ENCODE assay signal across 19 cellular contexts in genomic region chr1:211517006-211517405, GRCh38. TPM values are rescaled to one million over a fixed set of nuclear protein-coding genes. Genes with fewer than 3 reads are reported as not detected.
DNase-seq lines count a peak whose midpoint lies in the region; ATAC-seq and TF ChIP-seq lines count a peak whose summit lies in the region.
"Had no signal": no experiment of that assay in that cellular context is flagged by ENCODE, and none has a peak within 500 bp of the region (broad histone marks: within the 10 kb centered on the region; RNA-seq: fewer than 3 reads in every experiment).

No MANE protein-coding gene starts in this region.

- DNase-seq in NCI-H2227 (lab: John Stamatoyannopoulos, UW; ENCODE audit: unreplicated experiment) (peak; percentile 10), NCI-H2227 treated with DMSO at 0.1 percent for 48 hours (lab: John Stamatoyannopoulos, UW) (no peak), Karpas-422 (peak; percentile 49), neural crest cell (ENCODE audit: low read depth, low spot score) (no peak), sciatic nerve (ENCODE audit: low spot score) (no peak), psoas muscle (no peak), omental fat pad (ENCODE audit: low spot score) (no peak)
- DNase-seq in activated CD8-positive, alpha-beta T cell treated with anti-CD3 and anti-CD28 coated beads for 36 hours: peak; percentile 36
- DNase-seq: activated CD8-positive, alpha-beta memory T cell treated with anti-CD3 and anti-CD28 coated beads, Interleukin-2, amount 50 U/mL, for 48 hours; amygdala; dorsolateral prefrontal cortex; glutamatergic neuron; GOT3; NCI-H524 treated with DMSO at 0.1 percent for 48 hours; stimulated activated CD4-positive, alpha-beta T cell treated with anti-CD3 and anti-CD28 coated beads, Interleukin-4, amount 100 ng/mL, for 4 hours had no signal

- peaks cover 24% of the 10 kb centered on the region for H3K4me1 Mint-ChIP-seq in activated CD8-positive, alpha-beta T cell treated with anti-CD3 and anti-CD28 coated beads for 36 hours (ENCODE audit: low read depth)
- H3K4me1 Mint-ChIP-seq in neural crest cell: peaks cover 19% of the 10 kb centered on the region

- H3K27ac Mint-ChIP-seq in activated CD8-positive, alpha-beta T cell treated with anti-CD3 and anti-CD28 coated beads for 36 hours: no peak overlapping the region
- H3K27ac Mint-ChIP-seq in neural crest cell (ENCODE audit: unreplicated experiment): no peak overlapping the region

- ATAC-seq in activated CD8-positive, alpha-beta T cell treated with anti-CD3 and anti-CD28 coated beads for 36 hours: no peak
- no peak for ATAC-seq in sciatic nerve
- no peak for ATAC-seq in psoas muscle
- ATAC-seq in omental fat pad (ENCODE audit: low FRiP score): no peak

- H4K20me1 ChIP-seq in Karpas-422 (ENCODE audit: insufficient read depth, low read depth, low read length): no peaks in the 10 kb centered on the region

- TF ChIP-seq CTCF in activated CD8-positive, alpha-beta T cell treated with anti-CD3 and anti-CD28 coated beads for 36 hours (IDR thresholded peaks at IDR 0.05): no peak
- TF ChIP-seq CTCF in neural crest cell (conservative IDR thresholded peaks at IDR 0.05) (peak; percentile 39), psoas muscle (IDR thresholded peaks at IDR 0.05) (no peak), omental fat pad (IDR thresholded peaks at IDR 0.05) (no peak)

- H2AFZ ChIP-seq in Karpas-422 (ENCODE audit: low read length): no peak overlapping the region

- H3K79me2 ChIP-seq in Karpas-422 (ENCODE audit: low read length): no peaks in the 10 kb centered on the region

- no peak overlapping the region for H3K27ac ChIP-seq in Karpas-422 (ENCODE audit: low read length)
- no peak overlapping the region for H3K27ac ChIP-seq in psoas muscle
- H3K27ac ChIP-seq: dorsolateral prefrontal cortex, prostate gland had no signal

- H3K36me3 Mint-ChIP-seq in activated CD8-positive, alpha-beta T cell treated with anti-CD3 and anti-CD28 coated beads for 36 hours (ENCODE audit: low read depth): no peaks in the 10 kb centered on the region
- H3K36me3 Mint-ChIP-seq in neural crest cell (ENCODE audit: low read depth): no peaks in the 10 kb centered on the region

- no peaks in the 10 kb centered on the region for H3K36me3 ChIP-seq in Karpas-422 (ENCODE audit: insufficient read depth, low read length)
- H3K36me3 ChIP-seq in psoas muscle (ENCODE audit: insufficient read depth in 1 of 2, low read depth in 1 of 2): no peaks in the 10 kb centered on the region
- H3K36me3 ChIP-seq: prostate gland had no signal

- H3K27me3 Mint-ChIP-seq in activated CD8-positive, alpha-beta T cell treated with anti-CD3 and anti-CD28 coated beads for 36 hours: peaks cover 2% of the 10 kb centered on the region
- peaks cover 61% of the 10 kb centered on the region for H3K27me3 Mint-ChIP-seq in neural crest cell (ENCODE audit: low read depth)

- H3K27me3 ChIP-seq in Karpas-422 (ENCODE audit: low read length) (no peaks in the 10 kb centered on the region), psoas muscle (ENCODE audit: insufficient read depth in 3 of 3, low read length in 2 of 3) (peaks cover 0 to 11% (median 0%) of the 10 kb centered on the region in 3 donors)
- H3K27me3 ChIP-seq: dorsolateral prefrontal cortex had no signal

- H3K9me2 ChIP-seq in Karpas-422 (replicated peaks; ENCODE audit: insufficient read depth, low read length): no peaks in the 10 kb centered on the region

- H3K9me3 ChIP-seq in Karpas-422 (ENCODE audit: low read length) (no peaks in the 10 kb centered on the region), psoas muscle (no peaks in the 10 kb centered on the region)
- H3K9me3 ChIP-seq: prostate gland had no signal

- no peak overlapping the region for H3K4me3 Mint-ChIP-seq in activated CD8-positive, alpha-beta T cell treated with anti-CD3 and anti-CD28 coated beads for 36 hours
- no peak overlapping the region for H3K4me3 Mint-ChIP-seq in neural crest cell

- no peak overlapping the region for H3K4me2 ChIP-seq in Karpas-422 (ENCODE audit: low read depth, low read length, poor library complexity, severe bottlenecking)

- H3K4me1 ChIP-seq in Karpas-422 (ENCODE audit: low read length) (peaks cover 9% of the 10 kb centered on the region), psoas muscle (no peaks in the 10 kb centered on the region)
- H3K4me1 ChIP-seq: prostate gland had no signal

- no peaks in the 10 kb centered on the region for H3K9me3 Mint-ChIP-seq in activated CD8-positive, alpha-beta T cell treated with anti-CD3 and anti-CD28 coated beads for 36 hours
- no peaks in the 10 kb centered on the region for H3K9me3 Mint-ChIP-seq in neural crest cell

- intact Hi-C loops in activated CD8-positive, alpha-beta T cell treated with anti-CD3 and anti-CD28 coated beads for 36 hours (cut with micrococcal nuclease): loop anchor here (2.0 to 10.0 kb wide), 2 partner anchors 138 to 192 kb away; partner anchors contain the start of gene TRAF5
- intact Hi-C loops in sciatic nerve (cut with DNase I): no loop called here
- intact Hi-C loops in psoas muscle (cut with DNase I): loop anchor here (5.0 to 10.0 kb wide), 3 partner anchors 135 to 1112 kb away; partner anchors contain the start of gene TRAF5 (in 1 of the 2)

- 84 to 96% (median 86%) methylated on average over 5 of the region's 5 CpGs for WGBS in psoas muscle, 3 donors

- H3K4me3 ChIP-seq in Karpas-422 (ENCODE audit: low read length) (no peak overlapping the region), psoas muscle (no peak overlapping the region)
- H3K4me3 ChIP-seq: dorsolateral prefrontal cortex, lung, prostate gland had no signal

- CTCF ChIA-PET in activated CD8-positive, alpha-beta T cell treated with anti-CD3 and anti-CD28 coated beads for 36 hours (lab: Charles Lee): no interaction called here

- POLR2A ChIA-PET in activated CD8-positive, alpha-beta T cell treated with anti-CD3 and anti-CD28 coated beads for 36 hours (lab: Charles Lee): no interaction called here

- no peak overlapping the region for H3K9ac ChIP-seq in Karpas-422 (ENCODE audit: low read length)

RNA-seq across cellular contexts. Expression of gene RD3, which starts 25.0 kb away (rescaled TPM):
- not detected in 2 replicates for total RNA-seq in Karpas-422 (2014; rRNA removed; shearing (Covaris generic); ENCODE audit: low replicate concordance)
- total RNA-seq in activated CD8-positive, alpha-beta T cell treated with anti-CD3 and anti-CD28 coated beads for 36 hours: not detected
- 0.14 and 0.18 TPM in 2 replicates for total RNA-seq in neural crest cell
- total RNA-seq in sciatic nerve: not detected
- total RNA-seq in psoas muscle: not detected
- polyA plus RNA-seq in psoas muscle: under 1 TPM in 2 of 3 donors, not detected in 1; 0.03 to 0.10 TPM
- total RNA-seq in omental fat pad: under 1 TPM in 2 of 4 donors, not detected in 2; 0.28 to 0.79 TPM
- total RNA-seq: T-helper 1 cell treated with Interleukin-12 subunit alpha and Interleukin-12 subunit beta and Interleukin-4 antibody, amounts not matched to agents 30 ng/mL and 1 ng/mL, for 36 hours had no signal
- polyA plus RNA-seq: AG04450 had no signal

Comparison
In these comparisons a context has a peak if more than half of its experiments do, and no peak if none do; other contexts are left out.
1. DNase-seq: peak in NCI-H2227 (single experiment), Karpas-422 (single experiment) and activated CD8-positive, alpha-beta T cell treated with anti-CD3 and anti-CD28 coated beads for 36 hours (single experiment); none in NCI-H2227 treated with DMSO at 0.1 percent for 48 hours (single experiment), neural crest cell (single experiment), sciatic nerve (single experiment), psoas muscle (0 of 2) and omental fat pad (single experiment).